8 cellular contexts compared by ENCODE assay signal in the genomic region with DNA sequence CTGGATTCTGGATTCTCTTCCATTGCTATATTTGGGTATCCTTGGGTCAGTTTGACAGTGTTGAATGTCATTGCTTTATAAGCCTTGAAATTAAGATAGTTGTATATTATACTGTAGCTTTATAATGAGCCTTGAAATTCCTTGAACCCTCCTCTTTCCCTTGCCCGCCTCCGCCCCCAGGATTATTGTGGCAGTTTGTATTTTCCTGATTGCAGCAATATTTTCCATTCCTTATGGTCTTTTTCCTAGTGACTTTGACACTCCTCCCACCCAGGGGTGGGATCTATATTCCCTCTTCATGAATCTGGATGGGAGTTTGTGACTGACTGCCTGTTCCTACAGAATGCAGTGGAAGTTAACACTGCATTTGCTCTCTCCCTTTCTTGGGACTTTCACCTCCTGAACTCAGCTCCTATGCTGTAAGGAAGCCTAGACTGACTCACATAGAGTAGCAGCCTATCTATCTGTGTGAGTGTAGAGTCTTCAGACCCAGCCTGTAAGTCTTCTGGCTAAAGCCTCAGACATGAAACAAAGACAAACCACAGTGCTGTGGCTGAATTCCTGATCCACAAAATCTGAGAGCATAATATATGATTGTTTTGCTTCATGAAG. TPM values are rescaled to one million over a fixed set of nuclear protein-coding genes. Genes with fewer than 3 reads are reported as not detected.
DNase-seq lines count a peak whose midpoint lies in the region; ATAC-seq and TF ChIP-seq lines count a peak whose summit lies in the region.

No MANE protein-coding gene starts in this region.

- DNase-seq in GM12865 (ENCODE audit: low read depth) (peak; percentile 7), chondrocyte (ENCODE audit: low spot score) (no peak), osteocyte (ENCODE audit: extremely low spot score, unreplicated experiment) (no peak), NCI-H1417 (lab: John Stamatoyannopoulos, UW) (no peak), Kasumi-1 (lab: John Stamatoyannopoulos, UW) (no peak), AG08396 (ENCODE audit: low spot score) (no peak)

- H3K4me1 ChIP-seq in OCI-LY3 (ENCODE audit: low read length) = peaks cover 8% of the 10 kb centered on the region

- no peaks in the 10 kb centered on the region for H3K27me3 ChIP-seq in OCI-LY3 (ENCODE audit: low read depth, low read length)

- peaks cover 40% of the 10 kb centered on the region for H3K79me2 ChIP-seq in OCI-LY3 (ENCODE audit: low read length)

- H3K4me3 ChIP-seq in GM12865 (ENCODE audit: low read depth, low read length) (peak overlapping the region; percentile 89), OCI-LY3 (ENCODE audit: low read length) (no peak overlapping the region)

- H4K20me1 ChIP-seq in OCI-LY3 (ENCODE audit: insufficient read depth, low read length) = no peaks in the 10 kb centered on the region

- no peak for ATAC-seq in HG03521 (IDR thresholded peaks at IDR 0.05; ENCODE audit: unreplicated experiment)

- H3K4me1 Mint-ChIP-seq in chondrocyte (ENCODE audit: low read depth) = peaks cover 11% of the 10 kb centered on the region
- peaks cover 11% of the 10 kb centered on the region for H3K4me1 Mint-ChIP-seq in osteocyte (ENCODE audit: unreplicated experiment)

- TF ChIP-seq CTCF in GM12865 (IDR thresholded peaks at IDR 0.05; ENCODE audit: insufficient read depth, low read depth, low read length, missing control alignments) = no peak
- no peak for TF ChIP-seq CTCF in OCI-LY3 (IDR thresholded peaks at IDR 0.05; ENCODE audit: low read depth, low read length)
- TF ChIP-seq CTCF in chondrocyte (IDR thresholded peaks at IDR 0.05) = no peak
- TF ChIP-seq CTCF in osteocyte (IDR thresholded peaks at IDR 0.05) = no peak

- peak overlapping the region; percentile 92; the same call in 1 of the 2 replicates for H3K4me2 ChIP-seq in OCI-LY3 (ENCODE audit: low read length)

- no peaks in the 10 kb centered on the region for H3K36me3 Mint-ChIP-seq in chondrocyte (ENCODE audit: low read depth)
- no peaks in the 10 kb centered on the region for H3K36me3 Mint-ChIP-seq in osteocyte (ENCODE audit: unreplicated experiment)

- H3K36me3 ChIP-seq in OCI-LY3 (replicated peaks; ENCODE audit: low read depth, low read length) = peaks cover 4% of the 10 kb centered on the region

- H3K27me3 Mint-ChIP-seq in chondrocyte (ENCODE audit: low read depth) = no peaks in the 10 kb centered on the region
- no peaks in the 10 kb centered on the region for H3K27me3 Mint-ChIP-seq in osteocyte (ENCODE audit: unreplicated experiment)

- H3K27ac Mint-ChIP-seq in chondrocyte (ENCODE audit: unreplicated experiment) (peak overlapping the region; percentile 14), osteocyte (ENCODE audit: unreplicated experiment) (peak overlapping the region; percentile 53)

- H3K9me3 Mint-ChIP-seq in chondrocyte (ENCODE audit: low read depth) (peaks cover 3% of the 10 kb centered on the region), osteocyte (ENCODE audit: unreplicated experiment) (no peaks in the 10 kb centered on the region)

- H3K4me3 Mint-ChIP-seq in chondrocyte (ENCODE audit: unreplicated experiment) (peak overlapping the region; percentile 1), osteocyte (ENCODE audit: unreplicated experiment) (no peak overlapping the region)

- H3K9me3 ChIP-seq in OCI-LY3 (ENCODE audit: insufficient read depth, low read length) = no peaks in the 10 kb centered on the region

- H2AFZ ChIP-seq in OCI-LY3 (ENCODE audit: low read depth, low read length) = no peak overlapping the region

- no peak overlapping the region for H3K27ac ChIP-seq in OCI-LY3 (ENCODE audit: low read length)

- H3K9ac ChIP-seq in OCI-LY3 (ENCODE audit: low read length) = no peak overlapping the region

RNA-seq across cellular contexts. Expression of a gene that starts 2.2 kb away (rescaled TPM):
- total RNA-seq in chondrocyte (36.9 to 51.7 TPM (median 44.2 TPM) in 3 replicates), osteocyte (58.6 and 65.1 TPM in 2 replicates)

RNA-seq across cellular contexts. Expression of a gene that starts 6.3 kb away (rescaled TPM):
- total RNA-seq in chondrocyte = 3.5 to 5.1 TPM (median 3.6 TPM) in 3 replicates
- total RNA-seq in osteocyte = 1.9 and 2.2 TPM in 2 replicates

RNA-seq across cellular contexts. Expression of a gene that starts 42.1 kb away (rescaled TPM):
- total RNA-seq in chondrocyte (6.7 to 8.0 TPM (median 7.7 TPM) in 3 replicates), osteocyte (6.9 and 10.6 TPM in 2 replicates)

RNA-seq across cellular contexts. Expression of a gene that starts 42.1 kb away (rescaled TPM):
- total RNA-seq in chondrocyte = 13.5 to 20.7 TPM (median 18.6 TPM) in 3 replicates
- total RNA-seq in osteocyte = 17.8 and 24.4 TPM in 2 replicates

RNA-seq across cellular contexts. Expression of a gene that starts 42.5 kb away (rescaled TPM):
- total RNA-seq in chondrocyte (14.2 to 17.2 TPM (median 15.8 TPM) in 3 replicates), osteocyte (12.4 and 15.3 TPM in 2 replicates)
